ENCODE assay signal across 1 cellular context in genomic region chr6:5143625-5144311, GRCh38.
A peak's percentile ranks its signal among the peaks of the same experiment; 100 is the strongest.
TF ChIP-seq lines count a peak whose summit lies in the region.

No MANE protein-coding gene starts in this region.

TF ChIP-seq in HepG2, 621 proteins besides CTCF, POLR2A, EP300 and RAD21 (continued from another document and continues in another):
- TF ChIP-seq ZNF574 (CRISPR knock-in tag; IDR thresholded peaks at IDR 0.05) (no peak), SCMH1 (CRISPR knock-in tag; IDR thresholded peaks at IDR 0.05; ENCODE audit: borderline replicate concordance) (no peak), THRA (CRISPR knock-in tag; IDR thresholded peaks at IDR 0.05; ENCODE audit: borderline replicate concordance) (0 out of 2 replicates have a peak, but pooled peaks have one; percentile 35), ZNF253 (CRISPR knock-in tag; IDR thresholded peaks at IDR 0.05; ENCODE audit: borderline replicate concordance) (no peak), TFDP1 (CRISPR knock-in tag; IDR thresholded peaks at IDR 0.05; ENCODE audit: borderline replicate concordance) (no peak), TSC22D2 (CRISPR knock-in tag; IDR thresholded peaks at IDR 0.05; ENCODE audit: borderline replicate concordance) (0 out of 2 replicates have a peak, but pooled peaks have one; percentile 84), ZHX1 (CRISPR knock-in tag; IDR thresholded peaks at IDR 0.05; ENCODE audit: low read depth) (no peak), ZNF558 (CRISPR knock-in tag; IDR thresholded peaks at IDR 0.05; ENCODE audit: borderline replicate concordance) (no peak), ZNF646 (CRISPR knock-in tag; IDR thresholded peaks at IDR 0.05) (no peak), ZNF800 (CRISPR knock-in tag; IDR thresholded peaks at IDR 0.05) (no peak), BCLAF1 (IDR thresholded peaks at IDR 0.05) (no peak), TFAP4 (IDR thresholded peaks at IDR 0.05; ENCODE audit: borderline replicate concordance, low read depth) (0 out of 2 replicates have a peak, but pooled peaks have one; percentile 12), ZBTB25 (CRISPR knock-in tag; IDR thresholded peaks at IDR 0.05) (peak; percentile 70; the same call in 1 of the 2 replicates), KDM3A (CRISPR knock-in tag; IDR thresholded peaks at IDR 0.05; ENCODE audit: low read depth) (0 out of 2 replicates have a peak, but pooled peaks have one; percentile 75), ZNF329 (CRISPR knock-in tag; IDR thresholded peaks at IDR 0.05; ENCODE audit: low read depth) (no peak), NR2F1 (CRISPR knock-in tag; IDR thresholded peaks at IDR 0.05) (no peak), ZBTB46 (CRISPR knock-in tag; IDR thresholded peaks at IDR 0.05; ENCODE audit: borderline replicate concordance) (no peak)
